Comparison of ENCODE assay signal across 16 cellular contexts in the genomic region with DNA sequence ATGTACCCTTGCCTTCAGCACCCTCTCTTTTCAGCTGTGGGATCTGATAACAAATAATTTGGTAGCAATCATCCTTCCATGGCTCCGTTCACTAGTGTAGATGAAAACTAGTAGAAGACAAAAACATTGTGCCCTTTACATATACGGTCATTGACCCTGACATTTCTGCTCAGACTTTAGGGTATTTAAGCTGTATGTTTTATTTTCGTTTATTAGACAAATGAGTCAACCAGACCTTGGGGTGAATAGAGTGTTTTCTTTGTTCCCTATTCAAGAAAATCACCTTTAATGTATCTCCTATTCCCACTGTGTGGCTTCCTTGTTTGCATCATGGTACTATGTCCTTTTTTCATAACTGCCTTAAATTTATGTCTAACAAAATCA.
DNase-seq lines count a peak whose midpoint lies in the region; ATAC-seq and TF ChIP-seq lines count a peak whose summit lies in the region.
"Had no signal": no experiment of that assay in that cellular context is flagged by ENCODE, and none has a peak within 500 bp of the region (broad histone marks: within the 10 kb centered on the region; RNA-seq: fewer than 3 reads in every experiment).

No MANE protein-coding gene starts in this region.

- H3K79me2 ChIP-seq in OCI-LY1 (ENCODE audit: insufficient read depth, low read length) = no peaks in the 10 kb centered on the region
- H3K79me2 ChIP-seq: hepatocyte had no signal

- TF ChIP-seq CTCF in OCI-LY1 (IDR thresholded peaks at IDR 0.05; ENCODE audit: low read length) = no peak

- TF ChIP-seq POLR2A in GM18505 (IDR thresholded peaks at IDR 0.05; ENCODE audit: borderline replicate concordance, extremely low read depth, insufficient read depth, insufficient read length) = no peak

- H3K27me3 ChIP-seq in OCI-LY1 (ENCODE audit: insufficient read depth, low read length) = no peaks in the 10 kb centered on the region
- H3K27me3 ChIP-seq: colonic mucosa, esophagus muscularis mucosa, hepatocyte, SJCRH30 had no signal

- ATAC-seq in GM18520 (IDR thresholded peaks at IDR 0.05; ENCODE audit: unreplicated experiment) = peak; percentile 8
- peak; percentile 21 for ATAC-seq in GM21447 (IDR thresholded peaks at IDR 0.05; ENCODE audit: unreplicated experiment)
- ATAC-seq in HG03045 (IDR thresholded peaks at IDR 0.05; ENCODE audit: unreplicated experiment) = peak; percentile 22
- ATAC-seq in GM18505 (IDR thresholded peaks at IDR 0.05; ENCODE audit: unreplicated experiment) = no peak
- ATAC-seq: naive thymus-derived CD4-positive, alpha-beta T cell; stimulated activated effector memory CD8-positive, alpha-beta T cell treated with anti-CD3 and anti-CD28 coated beads, Interleukin-12 subunit alpha, Interleukin-12 subunit beta, amount 100 ng/mL, for 72 hours had no signal

- peak overlapping the region; percentile 8 for H3K4me3 ChIP-seq in OCI-LY1 (ENCODE audit: low read depth, low read length, poor library complexity, severe bottlenecking)
- H3K4me3 ChIP-seq: colonic mucosa, esophagus muscularis mucosa, hepatocyte, SJCRH30 had no signal

- no peak overlapping the region for H2AFZ ChIP-seq in OCI-LY1 (ENCODE audit: low read length)
- H2AFZ ChIP-seq: hepatocyte had no signal

- no peaks in the 10 kb centered on the region for H4K20me1 ChIP-seq in OCI-LY1 (ENCODE audit: insufficient read depth, low read length)

- peak overlapping the region; percentile 37; the same call in 1 of the 2 replicates for H3K9ac ChIP-seq in OCI-LY1 (ENCODE audit: low read length)

- peak overlapping the region; percentile 54 for H3K4me2 ChIP-seq in OCI-LY1 (ENCODE audit: low read length)
- H3K4me2 ChIP-seq: hepatocyte had no signal

- no peaks in the 10 kb centered on the region for H3K36me3 ChIP-seq in OCI-LY1 (ENCODE audit: insufficient read depth, low read length)
- H3K36me3 ChIP-seq: colonic mucosa, esophagus muscularis mucosa had no signal

- peak overlapping the region; percentile 90 for H3K27ac ChIP-seq in OCI-LY1 (ENCODE audit: low read depth, low read length, poor library complexity, severe bottlenecking)
- H3K27ac ChIP-seq: colonic mucosa, esophagus muscularis mucosa, hepatocyte, VCaP had no signal

- no peaks in the 10 kb centered on the region for H3K9me3 ChIP-seq in OCI-LY1 (ENCODE audit: low read length)
- H3K9me3 ChIP-seq: colonic mucosa, esophagus muscularis mucosa, SJCRH30 had no signal

- H3K4me1 ChIP-seq in OCI-LY1 (ENCODE audit: insufficient read depth, low read length, severe bottlenecking) = peaks cover 76% of the 10 kb centered on the region
- H3K4me1 ChIP-seq: colonic mucosa had no signal

- no peak for DNase-seq in OCI-M2 (lab: John Stamatoyannopoulos, UW; ENCODE audit: unreplicated experiment)
- DNase-seq in stimulated activated CD4-positive, alpha-beta T cell treated with anti-CD3 and anti-CD28 coated beads, Interleukin-2, amount 100 ng/mL, for 24 hours = no peak
- DNase-seq in NCI-H345 treated with DMSO at 0.1 percent for 48 hours (lab: John Stamatoyannopoulos, UW; ENCODE audit: unreplicated experiment) = no peak
- DNase-seq: colonic mucosa; naive thymus-derived CD4-positive, alpha-beta T cell; NCI-H2029 treated with DMSO at 0.1 percent for 48 hours had no signal

- peaks cover 7% of the 10 kb centered on the region; the same call in 1 of the 2 replicates for H3F3A ChIP-seq in OCI-LY1 (ENCODE audit: insufficient read depth, low read length)

- H3K9me2 ChIP-seq in OCI-LY1 (ENCODE audit: low read depth, low read length) = no peaks in the 10 kb centered on the region
